ENCODE assay signal across 16 cellular contexts in the genomic region with DNA sequence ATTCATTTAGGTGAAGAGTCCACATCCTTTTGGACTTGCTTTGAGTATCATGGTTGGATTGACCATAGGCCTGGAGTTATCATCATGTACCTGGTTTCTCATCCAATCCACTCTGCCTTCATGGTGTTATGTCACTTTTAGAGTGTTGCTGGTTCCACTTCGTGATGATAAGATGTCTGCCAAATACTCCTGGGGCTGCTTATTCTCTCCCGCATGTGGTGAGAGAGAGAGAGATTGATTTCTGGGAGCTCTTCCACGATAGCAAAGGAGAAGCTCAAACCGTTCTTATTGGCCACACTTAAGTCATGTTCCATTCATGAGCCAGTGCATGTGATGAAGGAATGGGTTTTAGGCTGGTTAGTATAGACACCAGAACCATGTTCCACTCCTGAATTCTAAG. TPM values are rescaled to one million over a fixed set of nuclear protein-coding genes. Genes with fewer than 3 reads are reported as not detected.
DNase-seq lines count a peak whose midpoint lies in the region; ATAC-seq and TF ChIP-seq lines count a peak whose summit lies in the region.
"Had no signal": no experiment of that assay in that cellular context is flagged by ENCODE, and none has a peak within 500 bp of the region (broad histone marks: within the 10 kb centered on the region; RNA-seq: fewer than 3 reads in every experiment).

No MANE protein-coding gene starts in this region.

- peaks cover 4% of the 10 kb centered on the region for H3K9me3 Mint-ChIP-seq in activated T-helper 17 cell treated with anti-CD3 and anti-CD28 coated beads, Interleukin-2, amount 50 U/mL, for 72 hours
- H3K9me3 Mint-ChIP-seq: activated T-helper 2 cell treated with anti-CD3 and anti-CD28 coated beads, Interferon-gamma antibody, Interleukin-2, Interleukin-4, amounts not matched to agents 10 μg/mL and 5 μg/mL and 100 μg/mL, durations not matched to agents 14 hours and 24 hours and 36 hours had no signal

- H2BK12ac ChIP-seq in mesenchymal stem cell (ENCODE audit: low read length in 2 of 2): peak overlapping the region; percentile 33 to 98

- peak overlapping the region; percentile 69 for H4K8ac ChIP-seq in mesenchymal stem cell (ENCODE audit: low read length)

- H3K36me3 ChIP-seq in Panc1 (ENCODE audit: control insufficient read depth, insufficient read depth, low read length) (no peaks in the 10 kb centered on the region), esophagus muscularis mucosa (no peaks in the 10 kb centered on the region), mesenchymal stem cell (ENCODE audit: control insufficient read depth in 1 of 2, insufficient read depth in 2 of 2, low read depth in 1 of 2, low read length in 2 of 2) (peaks cover 0 to 3% of the 10 kb centered on the region in 2 experiments), subcutaneous abdominal adipose tissue (ENCODE audit: control insufficient read depth in 5 of 5, insufficient read depth in 5 of 5, low read length in 5 of 5) (no peaks in the 10 kb centered on the region)

- H2BK15ac ChIP-seq in mesenchymal stem cell (ENCODE audit: low read depth, poor library complexity, severe bottlenecking): peak overlapping the region; percentile 23

- H3K4ac ChIP-seq in mesenchymal stem cell (ENCODE audit: low read depth in 1 of 2, low read length in 2 of 2): peak overlapping the region; percentile 45 to 80

- peaks cover 4% of the 10 kb centered on the region for H3K27me3 Mint-ChIP-seq in activated T-helper 17 cell treated with anti-CD3 and anti-CD28 coated beads, Interleukin-2, amount 50 U/mL, for 72 hours

- peak overlapping the region; percentile 40 for H3K4me2 ChIP-seq in mesenchymal stem cell (ENCODE audit: low read length, poor library complexity, severe bottlenecking)

- no peak for TF ChIP-seq EP300 in esophagus muscularis mucosa (IDR thresholded peaks at IDR 0.05)

- H3K4me3 ChIP-seq in Panc1 (ENCODE audit: low read depth in 2 of 2, low read length in 2 of 2) (no peak overlapping the region), esophagus muscularis mucosa (no peak overlapping the region), mesenchymal stem cell (ENCODE audit: insufficient read depth in 1 of 2, low read depth in 1 of 2, low read length in 2 of 2) (peak overlapping the region in 1 of 2 experiments; percentile 21), subcutaneous abdominal adipose tissue (ENCODE audit: low read depth in 1 of 5, low read length in 5 of 5) (no peak overlapping the region)

- no peak for TF ChIP-seq POLR2A in esophagus muscularis mucosa (IDR thresholded peaks at IDR 0.05; ENCODE audit: low read depth)

- CTCF ChIA-PET in Panc1 (lab: Charles Lee): no interaction called here

- H3K9ac ChIP-seq in mesenchymal stem cell (ENCODE audit: low read length) (peak overlapping the region; percentile 57), subcutaneous abdominal adipose tissue (ENCODE audit: low read length in 5 of 5) (no peak overlapping the region)

- TF ChIP-seq CTCF in Panc1 (IDR thresholded peaks at IDR 0.05) (no peak), esophagus muscularis mucosa (IDR thresholded peaks at IDR 0.05) (no peak)

- intact Hi-C loops in Panc1 (cut with micrococcal nuclease; ENCODE audit: unreplicated experiment): no loop called here
- intact Hi-C loops in esophagus muscularis mucosa (cut with DNase I): loop anchor here (2.0 to 10.0 kb wide), 2 partner anchors 46 to 68 kb away; no protein-coding TSS in a partner anchor

- H3K14ac ChIP-seq in mesenchymal stem cell (ENCODE audit: low read length in 2 of 2): no peak overlapping the region

- peak overlapping the region; percentile 93 for H2AK5ac ChIP-seq in mesenchymal stem cell (ENCODE audit: low read length, severe bottlenecking)

- H3K9me3 ChIP-seq in Panc1 (ENCODE audit: control insufficient read depth, insufficient read depth, low read depth, low read length): no peaks in the 10 kb centered on the region
- H3K9me3 ChIP-seq in esophagus muscularis mucosa: no peaks in the 10 kb centered on the region
- H3K9me3 ChIP-seq in mesenchymal stem cell (ENCODE audit: control insufficient read depth, low read length): no peaks in the 10 kb centered on the region
- H3K9me3 ChIP-seq in subcutaneous abdominal adipose tissue (ENCODE audit: control insufficient read depth in 5 of 5, low read length in 5 of 5): no peaks in the 10 kb centered on the region

- H3K36me3 Mint-ChIP-seq in activated T-helper 17 cell treated with anti-CD3 and anti-CD28 coated beads, Interleukin-2, amount 50 U/mL, for 72 hours (ENCODE audit: low read depth): no peaks in the 10 kb centered on the region
- H3K36me3 Mint-ChIP-seq: natural killer cell had no signal

- H3K4me3 Mint-ChIP-seq in activated T-helper 17 cell treated with anti-CD3 and anti-CD28 coated beads, Interleukin-2, amount 50 U/mL, for 72 hours: no peak overlapping the region
- H3K4me3 Mint-ChIP-seq: natural killer cell had no signal

- no peak overlapping the region for H2AFZ ChIP-seq in mesenchymal stem cell (ENCODE audit: low read depth, low read length)

- H3K23ac ChIP-seq in mesenchymal stem cell (ENCODE audit: low read length in 2 of 2): no peak overlapping the region

- WGBS in esophagus muscularis mucosa: 58% methylated on average over 4 of the region's 4 CpGs
- WGBS in mesenchymal stem cell: 82% methylated on average over 4 of the region's 4 CpGs

- POLR2A ChIA-PET in Panc1 (lab: Charles Lee): no interaction called here

- H3K27ac Mint-ChIP-seq in activated T-helper 17 cell treated with anti-CD3 and anti-CD28 coated beads, Interleukin-2, amount 50 U/mL, for 72 hours: no peak overlapping the region
- H3K27ac Mint-ChIP-seq: activated T-helper 2 cell treated with anti-CD3 and anti-CD28 coated beads, Interferon-gamma antibody, Interleukin-2, Interleukin-4, amounts not matched to agents 10 μg/mL and 5 μg/mL and 100 μg/mL, durations not matched to agents 14 hours and 24 hours and 36 hours; natural killer cell had no signal

- H3K4me1 Mint-ChIP-seq in activated T-helper 17 cell treated with anti-CD3 and anti-CD28 coated beads, Interleukin-2, amount 50 U/mL, for 72 hours: no peaks in the 10 kb centered on the region
- H3K4me1 Mint-ChIP-seq: natural killer cell had no signal

- H3K18ac ChIP-seq in mesenchymal stem cell (ENCODE audit: low read depth in 1 of 2, low read length in 2 of 2): peak overlapping the region; percentile 58 to 95

- peaks cover 6% of the 10 kb centered on the region for H3K4me1 ChIP-seq in Panc1 (ENCODE audit: control insufficient read depth, insufficient read depth, low read length)
- peaks cover 55 to 74% (median 64%) of the 10 kb centered on the region in 4 donors for H3K4me1 ChIP-seq in esophagus muscularis mucosa
- peaks cover 9% of the 10 kb centered on the region for H3K4me1 ChIP-seq in mesenchymal stem cell (ENCODE audit: control insufficient read depth, insufficient read depth, low read depth, low read length)
- peaks cover 6 to 47% (median 41%) of the 10 kb centered on the region in 5 donors for H3K4me1 ChIP-seq in subcutaneous abdominal adipose tissue (ENCODE audit: control insufficient read depth in 5 of 5, insufficient read depth in 5 of 5, low read length in 5 of 5)

- peak overlapping the region; percentile 85 for H2BK120ac ChIP-seq in mesenchymal stem cell (ENCODE audit: low read depth, low read length)

- BruUV-seq in Panc1 (replicated peaks; lab: Mats Ljungman, UMichigan): no TSS peak

- in situ Hi-C loops in Panc1 (cut with HindIII; ENCODE audit: low pct_unique_long_range_greater_than_20kb, low sequenced_read_pairs) (no loop called here), G401 (cut with HindIII; ENCODE audit: low sequenced_read_pairs) (no loop called here)

- H3K27me3 ChIP-seq in Panc1 (ENCODE audit: control insufficient read depth, insufficient read depth, low read length): no peaks in the 10 kb centered on the region
- no peaks in the 10 kb centered on the region for H3K27me3 ChIP-seq in esophagus muscularis mucosa
- no peaks in the 10 kb centered on the region for H3K27me3 ChIP-seq in mesenchymal stem cell (ENCODE audit: control insufficient read depth in 1 of 2, insufficient read depth in 1 of 2, low read length in 2 of 2)
- no peaks in the 10 kb centered on the region for H3K27me3 ChIP-seq in subcutaneous abdominal adipose tissue (ENCODE audit: control insufficient read depth in 5 of 5, insufficient read depth in 4 of 5, low read length in 5 of 5)

- peak overlapping the region; percentile 86 for H4K91ac ChIP-seq in mesenchymal stem cell (ENCODE audit: low read length)

- DNase-seq in Panc1 (ENCODE audit: low read depth, low spot score) (no peak), esophagus muscularis mucosa (ENCODE audit: extremely low spot score) (no peak), mesenchymal stem cell (no peak), G401 (ENCODE audit: low spot score) (no peak), NCI-H1694 treated with DMSO at 0.1 percent for 48 hours (lab: John Stamatoyannopoulos, UW) (no peak)
- DNase-seq in stimulated activated CD8-positive, alpha-beta memory T cell treated with anti-CD3 and anti-CD28 coated beads, Interleukin-4, amount 100 ng/mL, for 48 hours: no peak
- DNase-seq: cerebellar nuclear complex; natural killer cell; NCI-H1105 treated with DMSO at 0.1 percent for 48 hours; NCI-H748 treated with DMSO at 0.1 percent for 48 hours; stimulated activated CD4-positive, alpha-beta T cell treated with anti-CD3 and anti-CD28 coated beads, Interleukin-2, amount 100 ng/mL, for 24 hours had no signal

- H3K27ac ChIP-seq in Panc1 (ENCODE audit: low read length) (peak overlapping the region; percentile 51; the same call in 1 of the 2 replicates), esophagus muscularis mucosa (replicated peaks in 1 of 4) (peak overlapping the region; percentile 58 to 70 (median 64)), mesenchymal stem cell (ENCODE audit: low read length, poor library complexity, severe bottlenecking) (peak overlapping the region; percentile 98), subcutaneous abdominal adipose tissue (ENCODE audit: low read depth, low read length) (peak overlapping the region; percentile 64)
- H3K27ac ChIP-seq: VCaP had no signal

- peak overlapping the region; percentile 15 for H2BK5ac ChIP-seq in mesenchymal stem cell (ENCODE audit: low read depth, low read length, poor library complexity, severe bottlenecking)

- ATAC-seq in Panc1: no peak
- ATAC-seq in activated T-helper 17 cell treated with anti-CD3 and anti-CD28 coated beads, Interleukin-2, amount 50 U/mL, for 72 hours (replicated peaks): no peak
- ATAC-seq: natural killer cell had no signal

- peaks cover 8% of the 10 kb centered on the region for H3K79me1 ChIP-seq in mesenchymal stem cell (replicated peaks; ENCODE audit: low read length, poor library complexity, severe bottlenecking)

RNA-seq across cellular contexts. Expression of a gene that starts 47.6 kb away (rescaled TPM):
- total RNA-seq in Panc1 (2021; ENCODE audit: unreplicated experiment): 10.8 TPM
- 3.5 TPM for polyA plus RNA-seq in Panc1 (2012; ENCODE audit: insufficient read length)
- 100 to 1,000 TPM in 1 of 4 donors, 10 to 100 TPM in 3; 68.1 to 141 (median 81.2) TPM for total RNA-seq in esophagus muscularis mucosa
- polyA plus RNA-seq in mesenchymal stem cell (2013, experiment 1 of 2): 20.7 TPM
- 20.9 TPM for polyA plus RNA-seq in mesenchymal stem cell (2013, experiment 2 of 2)
- not detected for total RNA-seq in activated T-helper 17 cell treated with anti-CD3 and anti-CD28 coated beads, Interleukin-2, amount 50 U/mL, for 72 hours
- total RNA-seq in G401 (2014; rRNA removed; shearing (Covaris generic)): 81.7 and 116 TPM in 2 replicates
- total RNA-seq: T-helper 1 cell treated with Interleukin-12 subunit alpha and Interleukin-12 subunit beta and Interleukin-4 antibody, amounts not matched to agents 30 ng/mL and 1 ng/mL, for 36 hours had no signal

Comparison
In these comparisons a context has a peak if more than half of its experiments do, and no peak if none do; other contexts are left out.
1. RNA of a gene that starts 47.6 kb away (total RNA-seq): 81.7 to 116 TPM in G401, 68.1 to 141 TPM in esophagus muscularis mucosa and 10.8 TPM in Panc1 (single experiment); not detected in activated T-helper 17 cell treated with anti-CD3 and anti-CD28 coated beads, Interleukin-2, amount 50 U/mL, for 72 hours; every median in the first group is over 10 times any median in the second.
2. Peak in every context shown above with its lines, with median percentiles within 50 percentile points of each other: H3K27ac ChIP-seq.